ENCODE assay signal across 1 cellular context in genomic region chr6:127069659-127070279, GRCh38.
TF ChIP-seq lines count a peak whose summit lies in the region.

No MANE protein-coding gene starts in this region.

TF ChIP-seq in GM12878, 131 proteins besides CTCF, POLR2A, EP300 and RAD21 (continued from another document):
- TF ChIP-seq CEBPZ (IDR thresholded peaks at IDR 0.05; ENCODE audit: low read depth, low read length): no peak
- TF ChIP-seq ZBTB11 (CRISPR knock-in tag; IDR thresholded peaks at IDR 0.05): no peak
- TF ChIP-seq PBX3 (IDR thresholded peaks at IDR 0.05; ENCODE audit: insufficient replicate concordance, low read depth, low read length): no peak
- no peak for TF ChIP-seq BCL11A (IDR thresholded peaks at IDR 0.05; ENCODE audit: low read depth, low read length)
- TF ChIP-seq MLLT1 (IDR thresholded peaks at IDR 0.05): no peak
- no peak for TF ChIP-seq TARDBP (IDR thresholded peaks at IDR 0.05; ENCODE audit: borderline replicate concordance)
- TF ChIP-seq SIN3A (IDR thresholded peaks at IDR 0.05; ENCODE audit: low read depth, low read length): no peak
- no peak for TF ChIP-seq SMARCA5 (IDR thresholded peaks at IDR 0.05)
- TF ChIP-seq PRDM15 (CRISPR knock-in tag; IDR thresholded peaks at IDR 0.05): no peak
- no peak for TF ChIP-seq DPF2 (IDR thresholded peaks at IDR 0.05)
- TF ChIP-seq NR2C1 (IDR thresholded peaks at IDR 0.05): no peak
- no peak for TF ChIP-seq SUZ12 (IDR thresholded peaks at IDR 0.05; ENCODE audit: unreplicated experiment)
- no peak for TF ChIP-seq HDAC6 (IDR thresholded peaks at IDR 0.05; ENCODE audit: unreplicated experiment)
